In genomic region chr7:122887198-122887597, GRCh38 we compare ENCODE assay signal across 8 cellular contexts. TPM values are rescaled to one million over a fixed set of nuclear protein-coding genes. Genes with fewer than 3 reads are reported as not detected.
DNase-seq lines count a peak whose midpoint lies in the region; ATAC-seq and TF ChIP-seq lines count a peak whose summit lies in the region.

No MANE protein-coding gene starts in this region.

- POLR2A ChIA-PET in activated CD8-positive, alpha-beta T cell treated with anti-CD3 and anti-CD28 coated beads for 36 hours (lab: Charles Lee), result no interaction called here

- H3K36me3 ChIP-seq in gastroesophageal sphincter, result no peaks in the 10 kb centered on the region

- H3K4me1 Mint-ChIP-seq in activated CD8-positive, alpha-beta T cell treated with anti-CD3 and anti-CD28 coated beads for 36 hours (ENCODE audit: low read depth), result peaks cover 7% of the 10 kb centered on the region
- H3K4me1 Mint-ChIP-seq in nephron, result peaks cover 14% of the 10 kb centered on the region

- peaks cover 2 to 41% (median 5%) of the 10 kb centered on the region in 3 donors for H3K4me1 ChIP-seq in gastroesophageal sphincter

- H3K4me3 Mint-ChIP-seq in activated CD8-positive, alpha-beta T cell treated with anti-CD3 and anti-CD28 coated beads for 36 hours, result peak overlapping the region; percentile 14
- peak overlapping the region; percentile 91 to 93 (median 91) for H3K4me3 Mint-ChIP-seq in nephron

- WGBS in gastroesophageal sphincter (ENCODE audit: low coverage in 1 of 2), 2 donors, result 0% methylated on average over 7 to 9 of the region's 12 CpGs

- H3K36me3 Mint-ChIP-seq in activated CD8-positive, alpha-beta T cell treated with anti-CD3 and anti-CD28 coated beads for 36 hours (ENCODE audit: low read depth), result no peaks in the 10 kb centered on the region
- no peaks in the 10 kb centered on the region for H3K36me3 Mint-ChIP-seq in nephron (ENCODE audit: low read depth)

- H3K27me3 ChIP-seq in gastroesophageal sphincter, result no peaks in the 10 kb centered on the region

- H3K27ac Mint-ChIP-seq in activated CD8-positive, alpha-beta T cell treated with anti-CD3 and anti-CD28 coated beads for 36 hours, result no peak overlapping the region
- peak overlapping the region; percentile 41 to 82 (median 70) for H3K27ac Mint-ChIP-seq in nephron

- CTCF ChIA-PET in activated CD8-positive, alpha-beta T cell treated with anti-CD3 and anti-CD28 coated beads for 36 hours (lab: Charles Lee), result no interaction called here

- no peak for TF ChIP-seq CTCF in activated CD8-positive, alpha-beta T cell treated with anti-CD3 and anti-CD28 coated beads for 36 hours (IDR thresholded peaks at IDR 0.05)
- peak in 3 of 4 experiments; percentile 16 to 44 (median 40) for TF ChIP-seq CTCF in gastroesophageal sphincter (IDR thresholded peaks at IDR 0.05)
- peak in 2 of 3 experiments; percentile 5 to 16 for TF ChIP-seq CTCF in nephron (IDR thresholded peaks at IDR 0.05; ENCODE audit: unreplicated experiment in 3 of 3)

- intact Hi-C loops in activated CD8-positive, alpha-beta T cell treated with anti-CD3 and anti-CD28 coated beads for 36 hours (cut with micrococcal nuclease), result no loop called here

- H3K4me3 ChIP-seq in gastroesophageal sphincter, result peak overlapping the region; percentile 82 to 93

- no peaks in the 10 kb centered on the region for H3K9me3 ChIP-seq in gastroesophageal sphincter

- DNase-seq in EH (ENCODE audit: low read depth) (peak; percentile 63), Kasumi-1 (lab: John Stamatoyannopoulos, UW) (peak; percentile 43 to 55), KG1 (lab: John Stamatoyannopoulos, UW) (no peak)
- peak; percentile 5 for DNase-seq in activated CD8-positive, alpha-beta T cell treated with anti-CD3 and anti-CD28 coated beads for 36 hours

- peak overlapping the region; percentile 74 to 96 (median 95) for H3K27ac ChIP-seq in gastroesophageal sphincter

- H3K27me3 Mint-ChIP-seq in activated CD8-positive, alpha-beta T cell treated with anti-CD3 and anti-CD28 coated beads for 36 hours, result peaks cover 43% of the 10 kb centered on the region
- peaks cover 67% of the 10 kb centered on the region for H3K27me3 Mint-ChIP-seq in nephron (ENCODE audit: low read depth)

- no peaks in the 10 kb centered on the region for H3K9me3 Mint-ChIP-seq in activated CD8-positive, alpha-beta T cell treated with anti-CD3 and anti-CD28 coated beads for 36 hours
- no peaks in the 10 kb centered on the region for H3K9me3 Mint-ChIP-seq in nephron

- no peak for ATAC-seq in activated CD8-positive, alpha-beta T cell treated with anti-CD3 and anti-CD28 coated beads for 36 hours
- ATAC-seq in gastroesophageal sphincter (peak; percentile 64), HG02571 (IDR thresholded peaks at IDR 0.05; ENCODE audit: unreplicated experiment) (no peak), GM21360 (IDR thresholded peaks at IDR 0.05; ENCODE audit: unreplicated experiment) (no peak)

- no peak for TF ChIP-seq POLR2A in gastroesophageal sphincter (IDR thresholded peaks at IDR 0.05)

- TF ChIP-seq EP300 in gastroesophageal sphincter (IDR thresholded peaks at IDR 0.05), result no peak

RNA-seq across cellular contexts. Expression of gene CADPS2, which starts 0.9 kb away (rescaled TPM):
- not detected for total RNA-seq in activated CD8-positive, alpha-beta T cell treated with anti-CD3 and anti-CD28 coated beads for 36 hours
- total RNA-seq in gastroesophageal sphincter, result 100 to 1,000 TPM in 3 of 4 donors, 10 to 100 TPM in 1; 20.3 to 205 (median 138) TPM

Comparison
In these comparisons a context has a peak if more than half of its experiments do, and no peak if none do; other contexts are left out.
1. RNA of gene CADPS2, which starts 0.9 kb away (total RNA-seq): 20.3 to 205 TPM in gastroesophageal sphincter; not detected in activated CD8-positive, alpha-beta T cell treated with anti-CD3 and anti-CD28 coated beads for 36 hours; every median in the first group is over 10 times any median in the second.